Comparison of ENCODE assay signal across 8 cellular contexts in genomic region chr11:19777342-19778102, GRCh38.
DNase-seq lines count a peak whose midpoint lies in the region; ATAC-seq and TF ChIP-seq lines count a peak whose summit lies in the region.

No MANE protein-coding gene starts in this region.

- H2AFZ ChIP-seq in osteoblast (ENCODE audit: low read length) = peak overlapping the region; percentile 20

- H4K20me1 ChIP-seq in osteoblast (ENCODE audit: insufficient read depth, low read length) = peaks cover 72% of the 10 kb centered on the region

- POLR2A ChIA-PET in RWPE1 (lab: Yijun Ruan, JAX; ENCODE audit: low non-redundant PET) = no interaction called here

- H3K4me3 ChIP-seq in fibroblast of pulmonary artery (replicated peaks; ENCODE audit: low read depth, low read length) = peak overlapping the region; percentile 52
- H3K4me3 ChIP-seq in osteoblast (ENCODE audit: insufficient read depth, low read length) = peak overlapping the region; percentile 68

- DNase-seq in stimulated activated CD4-positive, alpha-beta T cell treated with anti-CD3 and anti-CD28 coated beads, Interleukin-4, amount 100 ng/mL, for 1 hour = peak; percentile 2
- DNase-seq in stimulated activated CD4-positive, alpha-beta T cell treated with anti-CD3 and anti-CD28 coated beads, Interleukin-4, amount 100 ng/mL, for 24 hours = no peak
- DNase-seq in RWPE1 (ENCODE audit: low spot score) (peak; percentile 79), fibroblast of pulmonary artery (ENCODE audit: low read depth) (peak; percentile 81), osteoblast (ENCODE audit: insufficient read length, low spot score, missing footprints) (peak; percentile 98), inferior parietal cortex (ENCODE audit: extremely low spot score) (no peak), NAMALWA (ENCODE audit: low spot score) (no peak)

- H3K36me3 ChIP-seq in osteoblast (ENCODE audit: insufficient read depth, low read length) = no peaks in the 10 kb centered on the region

- TF ChIP-seq CTCF in RWPE1 (conservative IDR thresholded peaks at IDR 0.05; ENCODE audit: low read depth) (no peak), fibroblast of pulmonary artery (IDR thresholded peaks at IDR 0.05; ENCODE audit: low read length, missing control alignments) (no peak), osteoblast (IDR thresholded peaks at IDR 0.05; ENCODE audit: extremely low read depth, low read depth, low read length) (no peak)

- H3K27me3 ChIP-seq in osteoblast (ENCODE audit: insufficient read depth, low read length) = no peaks in the 10 kb centered on the region

- peaks cover 7% of the 10 kb centered on the region for H3K4me1 ChIP-seq in osteoblast (ENCODE audit: insufficient read depth, low read length)

- H3K79me2 ChIP-seq in osteoblast (ENCODE audit: insufficient read depth, low read length) = peaks cover 95% of the 10 kb centered on the region

- CTCF ChIA-PET in RWPE1 (lab: Yijun Ruan, JAX) = interaction anchor here (0.6 kb wide), 1 partner anchor 126 kb away, joined by 3 read pairs; no protein-coding TSS in a partner anchor

- peak overlapping the region; percentile 86 for H3K4me2 ChIP-seq in osteoblast (ENCODE audit: insufficient read depth, low read length)

- no peak overlapping the region for H3K27ac ChIP-seq in RWPE1
- H3K27ac ChIP-seq in osteoblast (ENCODE audit: low read depth, low read length) = no peak overlapping the region

- no peaks in the 10 kb centered on the region for H3K9me3 ChIP-seq in osteoblast (ENCODE audit: low read depth, low read length)

- ATAC-seq in HG02642 (IDR thresholded peaks at IDR 0.05; ENCODE audit: poor library complexity, unreplicated experiment) = peak; percentile 83

Comparison
In these comparisons a context has a peak if more than half of its experiments do, and no peak if none do; other contexts are left out.
1. DNase-seq: peak in stimulated activated CD4-positive, alpha-beta T cell treated with anti-CD3 and anti-CD28 coated beads, Interleukin-4, amount 100 ng/mL, for 1 hour (single experiment), RWPE1 (single experiment), fibroblast of pulmonary artery (single experiment) and osteoblast (single experiment); none in stimulated activated CD4-positive, alpha-beta T cell treated with anti-CD3 and anti-CD28 coated beads, Interleukin-4, amount 100 ng/mL, for 24 hours (single experiment), inferior parietal cortex (single experiment) and NAMALWA (single experiment).